8 cellular contexts compared by ENCODE assay signal in genomic region chr12:48119078-48119833, GRCh38. TPM values are rescaled to one million over a fixed set of nuclear protein-coding genes. Genes with fewer than 3 reads are reported as not detected.
DNase-seq lines count a peak whose midpoint lies in the region; ATAC-seq and TF ChIP-seq lines count a peak whose summit lies in the region.

Gene PFKM (plus strand): TSS chr12:48119364. CDS start chr12:48122775, 3,411 bp downstream.

- peaks cover 3% of the 10 kb centered on the region for H3K4me1 ChIP-seq in hepatocyte (ENCODE audit: insufficient read depth)

- TF ChIP-seq POLR2A in GM18505 (IDR thresholded peaks at IDR 0.05; ENCODE audit: borderline replicate concordance, extremely low read depth, insufficient read depth, insufficient read length) = peak; percentile 35

- peak within 1 kb of the TSS; percentile 78 for H3K4me2 ChIP-seq in hepatocyte

- no peaks in the 10 kb centered on the region for H3K9me2 ChIP-seq in hepatocyte (replicated peaks; ENCODE audit: insufficient read depth)

- ATAC-seq in GM18505 (IDR thresholded peaks at IDR 0.05; ENCODE audit: unreplicated experiment) (peak; percentile 98), HG02938 (IDR thresholded peaks at IDR 0.05; ENCODE audit: unreplicated experiment) (peak; percentile 99)

- H3K36me3 ChIP-seq in hepatocyte (replicated peaks; ENCODE audit: insufficient read depth, low read depth) = no peaks in the 10 kb centered on the region

- DNase-seq in NCI-H187 treated with DMSO at 0.1 percent for 48 hours (lab: John Stamatoyannopoulos, UW) (peak; percentile 92), T-helper 22 cell (ENCODE audit: low read depth) (peak; percentile 51), astrocyte of the hippocampus (ENCODE audit: low read depth, low spot score) (peak; percentile 94), hepatocyte (ENCODE audit: low spot score) (peak; percentile 93), retinal pigment epithelial cell (ENCODE audit: low read depth) (peak; percentile 80), Kasumi-1 (lab: John Stamatoyannopoulos, UW) (no peak)

- H3K4me3 ChIP-seq in hepatocyte (peak within 1 kb of the TSS; percentile 76), retinal pigment epithelial cell (ENCODE audit: low read length) (peak within 1 kb of the TSS; percentile 97)

- H3K27me3 ChIP-seq in hepatocyte = no peaks in the 10 kb centered on the region

- peak within 1 kb of the TSS; percentile 67 for H2AFZ ChIP-seq in hepatocyte

- peaks cover 28% of the 10 kb centered on the region for H3K79me2 ChIP-seq in hepatocyte

- TF ChIP-seq CTCF in hepatocyte (IDR thresholded peaks at IDR 0.05; ENCODE audit: poor library complexity) = no peak
- no peak for TF ChIP-seq CTCF in retinal pigment epithelial cell (conservative IDR thresholded peaks at IDR 0.05; ENCODE audit: low read depth, low read length)

- H4K20me1 ChIP-seq in hepatocyte (ENCODE audit: insufficient read depth, poor library complexity, severe bottlenecking) = no peaks in the 10 kb centered on the region

- peak within 1 kb of the TSS; percentile 67 for H3K27ac ChIP-seq in hepatocyte

- WGBS in hepatocyte (ENCODE audit: low lambda C conversion rate, missing lambda C conversion rate) = under 1% methylated on average over 20 of the region's 20 CpGs

- H3K9me3 ChIP-seq in hepatocyte (ENCODE audit: low read depth) = no peaks in the 10 kb centered on the region

RNA-seq across cellular contexts. Expression of gene PFKM, which starts in this region (rescaled TPM):
- 45.6 and 49.1 TPM in 2 replicates for total RNA-seq in hepatocyte
- 51.9 and 57.0 TPM in 2 replicates for polyA plus RNA-seq in hepatocyte

Comparison
In these comparisons a context has a peak if more than half of its experiments do, and no peak if none do; other contexts are left out.
1. DNase-seq: peak in NCI-H187 treated with DMSO at 0.1 percent for 48 hours (single experiment), T-helper 22 cell (single experiment), astrocyte of the hippocampus (single experiment), hepatocyte (single experiment) and retinal pigment epithelial cell (single experiment); none in Kasumi-1 (0 of 2).